In the genomic region with DNA sequence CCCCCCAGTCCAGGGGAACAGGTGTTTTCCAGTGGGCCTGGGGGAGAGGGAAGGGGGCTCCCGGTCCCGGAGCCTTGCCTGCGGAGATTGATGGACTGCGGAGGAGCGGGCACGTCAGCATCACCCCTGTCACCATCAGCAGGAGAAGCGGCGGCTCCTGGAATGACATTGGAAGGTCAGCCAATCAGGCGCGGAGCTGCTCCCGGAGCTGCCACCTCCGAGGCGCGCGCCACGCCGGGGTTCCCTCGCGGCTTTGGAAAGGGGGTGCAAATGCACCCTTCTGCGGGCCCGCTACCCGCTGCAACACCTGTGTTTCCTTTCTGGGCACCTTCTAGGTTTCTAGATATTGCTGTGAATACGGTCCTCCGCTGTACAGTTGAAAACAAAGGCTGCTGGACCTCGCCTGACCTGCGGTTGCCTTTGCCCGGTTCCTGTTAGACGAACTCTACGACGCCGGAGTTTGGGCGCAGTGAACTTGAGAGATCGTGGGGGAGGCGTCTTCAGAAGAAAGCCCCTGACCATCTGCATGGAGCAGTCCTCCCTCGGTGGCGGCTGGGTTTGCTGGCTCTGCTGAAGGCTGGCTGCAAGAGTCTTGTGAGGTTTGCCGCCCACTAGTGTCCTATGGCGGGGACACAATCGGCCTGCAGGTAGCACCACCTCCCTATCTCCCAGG, we compare ENCODE assay signal across 9 cellular contexts. TPM values are rescaled to one million over a fixed set of nuclear protein-coding genes. Genes with fewer than 3 reads are reported as not detected.
DNase-seq lines count a peak whose midpoint lies in the region; ATAC-seq and TF ChIP-seq lines count a peak whose summit lies in the region.
"Had no signal": no experiment of that assay in that cellular context is flagged by ENCODE, and none has a peak within 500 bp of the region (broad histone marks: within the 10 kb centered on the region; RNA-seq: fewer than 3 reads in every experiment).

No MANE protein-coding gene starts in this region.

- H3K36me3 Mint-ChIP-seq in GM23338 (ENCODE audit: low read depth) (peaks cover 4% of the 10 kb centered on the region; the same call in 2 of the 3 replicates), osteocyte (ENCODE audit: unreplicated experiment) (no peaks in the 10 kb centered on the region)

- H3K4me3 Mint-ChIP-seq in GM23338 = peak overlapping the region; percentile 78
- peak overlapping the region; percentile 61 for H3K4me3 Mint-ChIP-seq in osteocyte (ENCODE audit: unreplicated experiment)
- H3K4me3 Mint-ChIP-seq: stimulated activated naive CD8-positive, alpha-beta T cell treated with anti-CD3 and anti-CD28 coated beads, Interleukin-15, Interleukin-2, amounts not matched to agents 100 ng/mL and 50 ng/mL, for 24 hours had no signal

- peak overlapping the region; percentile 52 for H3K4me3 ChIP-seq in GM23338
- H3K4me3 ChIP-seq in ovary = no peak overlapping the region

- H3K27ac Mint-ChIP-seq in GM23338 (no peak overlapping the region), osteocyte (ENCODE audit: unreplicated experiment) (no peak overlapping the region)
- H3K27ac Mint-ChIP-seq: stimulated activated naive CD8-positive, alpha-beta T cell treated with anti-CD3 and anti-CD28 coated beads, Interleukin-15, Interleukin-2, amounts not matched to agents 100 ng/mL and 50 ng/mL, for 24 hours had no signal

- TF ChIP-seq EP300 in ovary (IDR thresholded peaks at IDR 0.05) = no peak

- peak; percentile 35 to 63 for TF ChIP-seq CTCF in GM23338 (conservative IDR thresholded peaks at IDR 0.05; ENCODE audit: low read depth in 2 of 2)
- peak; percentile 44 for TF ChIP-seq CTCF in osteocyte (IDR thresholded peaks at IDR 0.05)
- no peak for TF ChIP-seq CTCF in ovary (IDR thresholded peaks at IDR 0.05)

- H3K4me2 ChIP-seq in GM23338 = peak overlapping the region; percentile 75

- peak overlapping the region; percentile 84; the same call in 1 of the 2 replicates for H2AFZ ChIP-seq in GM23338

- H3K4me1 ChIP-seq in GM23338 (ENCODE audit: insufficient read depth) (peaks cover 9% of the 10 kb centered on the region; the same call in 1 of the 2 replicates), ovary (ENCODE audit: insufficient read depth) (no peaks in the 10 kb centered on the region)

- no peaks in the 10 kb centered on the region for H4K20me1 ChIP-seq in GM23338 (replicated peaks; ENCODE audit: insufficient read depth)

- H3K4me1 Mint-ChIP-seq in GM23338 = peaks cover 2% of the 10 kb centered on the region; the same call in 2 of the 3 replicates
- H3K4me1 Mint-ChIP-seq in osteocyte (ENCODE audit: unreplicated experiment) = peaks cover 15% of the 10 kb centered on the region

- 0 to 2% (median 1%) methylated on average over 39 of the region's 39 CpGs for WGBS in ovary, 3 donors

- ATAC-seq in GM23338 = peak; percentile 87
- ATAC-seq in esophagus mucosa = peak; percentile 57
- ATAC-seq in HG02970 (IDR thresholded peaks at IDR 0.05; ENCODE audit: low FRiP score, unreplicated experiment) = no peak
- no peak for ATAC-seq in GM21825 (IDR thresholded peaks at IDR 0.05; ENCODE audit: unreplicated experiment)

- intact Hi-C loops in ovary (cut with DNase I) = no loop called here

- H3K9me3 Mint-ChIP-seq in GM23338 (peaks cover 77% of the 10 kb centered on the region), osteocyte (ENCODE audit: unreplicated experiment) (no peaks in the 10 kb centered on the region)
- H3K9me3 Mint-ChIP-seq: stimulated activated naive CD8-positive, alpha-beta T cell treated with anti-CD3 and anti-CD28 coated beads, Interleukin-15, Interleukin-2, amounts not matched to agents 100 ng/mL and 50 ng/mL, for 24 hours had no signal

- no peaks in the 10 kb centered on the region for H3K9me2 ChIP-seq in GM23338 (ENCODE audit: insufficient read depth)

- H3K27me3 Mint-ChIP-seq in GM23338 (ENCODE audit: insufficient read depth, low read depth, poor library complexity) (peaks cover 15% of the 10 kb centered on the region), osteocyte (ENCODE audit: unreplicated experiment) (peaks cover 27% of the 10 kb centered on the region)

- TF ChIP-seq POLR2A in ovary (IDR thresholded peaks at IDR 0.05) = no peak

- H3K9me3 ChIP-seq in ovary = no peaks in the 10 kb centered on the region

- no peak overlapping the region for H3K27ac ChIP-seq in GM23338 (ENCODE audit: low read depth)
- no peak overlapping the region for H3K27ac ChIP-seq in ovary

- peak; percentile 61 for DNase-seq in GM23338 (ENCODE audit: low spot score)
- DNase-seq in NCI-H446 treated with DMSO at 0.1 percent for 48 hours (lab: John Stamatoyannopoulos, UW) = peak; percentile 64
- no peak for DNase-seq in osteocyte (ENCODE audit: extremely low spot score, unreplicated experiment)
- DNase-seq in activated effector memory CD4-positive, alpha-beta T cell treated with Interleukin-2 at 50 U/mL for 16 hours = no peak
- no peak for DNase-seq in ovary

- H3K27me3 ChIP-seq in GM23338 (ENCODE audit: insufficient read depth) = peaks cover 29% of the 10 kb centered on the region
- H3K27me3 ChIP-seq in ovary = no peaks in the 10 kb centered on the region

- no peaks in the 10 kb centered on the region for H3K79me2 ChIP-seq in GM23338 (replicated peaks; ENCODE audit: insufficient read depth)

- H3K36me3 ChIP-seq in GM23338 (ENCODE audit: insufficient read depth) (no peaks in the 10 kb centered on the region; the same call in 1 of the 2 replicates), ovary (no peaks in the 10 kb centered on the region)

- H3F3A ChIP-seq in GM23338 (replicated peaks; ENCODE audit: low read depth) = no peaks in the 10 kb centered on the region

TF ChIP-seq in GM23338, 12 proteins besides CTCF, POLR2A, EP300 and RAD21 (continues in another document):
- no peak for TF ChIP-seq POLR2AphosphoS5 (IDR thresholded peaks at IDR 0.05; ENCODE audit: low read depth)
- no peak for TF ChIP-seq ETS1 (IDR thresholded peaks at IDR 0.05)
- no peak for TF ChIP-seq EZH2 (IDR thresholded peaks at IDR 0.05; ENCODE audit: low read depth, unreplicated experiment)
- TF ChIP-seq ZNF114 (CRISPR knock-in tag; IDR thresholded peaks at IDR 0.05) = no peak

RNA-seq across cellular contexts. Expression of gene DSCAM, which starts 5.3 kb away (rescaled TPM):
- 0.07 TPM in 1 of 2 replicates, not detected in the other for total RNA-seq in GM23338 (2014; rRNA removed; shearing (Covaris generic))
- polyA plus RNA-seq in GM23338 (2016; fragmentation: Nextera tagmentation; extraction: Ambion mirVana) (not detected in 2 replicates), ovary (under 1 TPM in 1 of 2 donors, not detected in 1; 0.04 TPM)
- total RNA-seq in esophagus mucosa (not detected), osteocyte (not detected in 2 replicates), ovary (under 1 TPM in 3 of 7 donors, not detected in 4; under 0.01 to 0.12 (median 0.05) TPM)

Comparison
In these comparisons a context has a peak if more than half of its experiments do, and no peak if none do; other contexts are left out.
1. ATAC-seq: peak in GM23338 (single experiment) and esophagus mucosa (single experiment); none in HG02970 (single experiment) and GM21825 (single experiment).
2. DNase-seq: peak in GM23338 (single experiment) and NCI-H446 treated with DMSO at 0.1 percent for 48 hours (single experiment); none in osteocyte (single experiment), activated effector memory CD4-positive, alpha-beta T cell treated with Interleukin-2 at 50 U/mL for 16 hours (single experiment) and ovary (0 of 5).
3. CTCF ChIP-seq: peak in GM23338 (2 of 2) and osteocyte (single experiment); none in ovary (0 of 3).